ENCODE assay signal across 12 cellular contexts in genomic region chr7:47714669-47715607, GRCh38.
DNase-seq lines count a peak whose midpoint lies in the region; ATAC-seq and TF ChIP-seq lines count a peak whose summit lies in the region.
"Had no signal": no experiment of that assay in that cellular context is flagged by ENCODE, and none has a peak within 500 bp of the region (broad histone marks: within the 10 kb centered on the region; RNA-seq: fewer than 3 reads in every experiment).

No MANE protein-coding gene starts in this region.

- H3K9me3 Mint-ChIP-seq in nephron progenitor cell: no peaks in the 10 kb centered on the region

- H3K4me1 Mint-ChIP-seq in nephron progenitor cell: peaks cover 35% of the 10 kb centered on the region
- H3K4me1 Mint-ChIP-seq: activated CD4-positive, alpha-beta T cell treated with anti-CD3 and anti-CD28 coated beads for 36 hours had no signal

- peaks cover 3% of the 10 kb centered on the region for H3K27me3 Mint-ChIP-seq in nephron progenitor cell (ENCODE audit: low read depth, poor library complexity)
- H3K27me3 Mint-ChIP-seq: activated CD4-positive, alpha-beta T cell treated with anti-CD3 and anti-CD28 coated beads for 36 hours had no signal

- no peak overlapping the region for H3K4me3 Mint-ChIP-seq in nephron progenitor cell
- H3K4me3 Mint-ChIP-seq: activated CD4-positive, alpha-beta T cell treated with anti-CD3 and anti-CD28 coated beads for 36 hours had no signal

- no peaks in the 10 kb centered on the region for H3K36me3 Mint-ChIP-seq in nephron progenitor cell (ENCODE audit: low read depth)

- H3K36me3 ChIP-seq in heart right ventricle: no peaks in the 10 kb centered on the region
- H3K36me3 ChIP-seq: spleen had no signal

- ATAC-seq in GM18907 (IDR thresholded peaks at IDR 0.05; ENCODE audit: unreplicated experiment): peak; percentile 97
- ATAC-seq in HG02610 (IDR thresholded peaks at IDR 0.05; ENCODE audit: unreplicated experiment): peak; percentile 97
- peak; percentile 97 for ATAC-seq in HG03520 (IDR thresholded peaks at IDR 0.05; ENCODE audit: unreplicated experiment)
- ATAC-seq in heart right ventricle: no peak
- ATAC-seq: activated CD4-positive, alpha-beta T cell treated with anti-CD3 and anti-CD28 coated beads for 36 hours had no signal

- peak overlapping the region; percentile 29 for H3K27ac Mint-ChIP-seq in nephron progenitor cell
- H3K27ac Mint-ChIP-seq: activated CD4-positive, alpha-beta T cell treated with anti-CD3 and anti-CD28 coated beads for 36 hours had no signal

- WGBS in heart right ventricle, 2 donors: 79 to 80% methylated on average over 6 of the region's 6 CpGs

- no peaks in the 10 kb centered on the region for H3K9me3 ChIP-seq in heart right ventricle
- H3K9me3 ChIP-seq: spleen had no signal

- no peaks in the 10 kb centered on the region for H3K27me3 ChIP-seq in heart right ventricle
- H3K27me3 ChIP-seq: spleen had no signal

- peaks cover 0 to 10% (median 5%) of the 10 kb centered on the region in 9 donors for H3K4me1 ChIP-seq in heart right ventricle

- intact Hi-C loops in heart right ventricle (cut with DNase I): no loop called here

- DNase-seq in nephron progenitor cell (no peak), NCI-H524 (lab: John Stamatoyannopoulos, UW) (no peak), heart right ventricle (no peak)
- no peak for DNase-seq in activated naive CD4-positive, alpha-beta T cell (lab: John Stamatoyannopoulos, UW)
- no peak for DNase-seq in activated CD4-positive, alpha-beta T cell treated with anti-CD3 and anti-CD28 coated beads for 48 hours
- DNase-seq: activated CD4-positive, alpha-beta T cell treated with anti-CD3 and anti-CD28 coated beads for 36 hours; aorta; DND-41; spleen had no signal

- H3K4me3 ChIP-seq in heart right ventricle: no peak overlapping the region
- H3K4me3 ChIP-seq: spleen had no signal

- H3K27ac ChIP-seq in heart right ventricle: no peak overlapping the region

- TF ChIP-seq CTCF in nephron progenitor cell (IDR thresholded peaks at IDR 0.05) (no peak), heart right ventricle (IDR thresholded peaks at IDR 0.05) (no peak)

Comparison
In these comparisons a context has a peak if more than half of its experiments do, and no peak if none do; other contexts are left out.
1. ATAC-seq: peak in GM18907 (single experiment), HG02610 (single experiment) and HG03520 (single experiment); none in heart right ventricle (0 of 8).